8 cellular contexts compared by ENCODE assay signal in genomic region chr1:156746381-156746715, GRCh38. TPM values are rescaled to one million over a fixed set of nuclear protein-coding genes. Genes with fewer than 3 reads are reported as not detected.
DNase-seq lines count a peak whose midpoint lies in the region; ATAC-seq and TF ChIP-seq lines count a peak whose summit lies in the region.

No MANE protein-coding gene starts in this region.

- peak overlapping the region; percentile 78 for H3K14ac ChIP-seq in IMR-90 (replicated peaks; ENCODE audit: low read depth, low read length)

- no peaks in the 10 kb centered on the region for H3K9me3 Mint-ChIP-seq in activated naive CD8-positive, alpha-beta T cell (ENCODE audit: low read depth)
- no peaks in the 10 kb centered on the region for H3K9me3 Mint-ChIP-seq in stimulated activated memory B cell treated with anti-CD40 and anti-IgM and Interleukin-4, amounts not matched to agents 10 μg/mL and 1 μg/mL and 100 μg/mL, for 72 hours

- H2AK5ac ChIP-seq in IMR-90 (ENCODE audit: low read depth, low read length) = peak overlapping the region; percentile 98

- ATAC-seq in IMR-90 (ENCODE audit: low read depth) = no peak
- ATAC-seq in stimulated activated memory B cell treated with anti-CD40 and anti-IgM and Interleukin-4, amounts not matched to agents 10 μg/mL and 1 μg/mL and 100 μg/mL, for 72 hours = no peak
- no peak for ATAC-seq in GM18861 (IDR thresholded peaks at IDR 0.05; ENCODE audit: unreplicated experiment)

- TF ChIP-seq POLR2A in IMR-90 (IDR thresholded peaks at IDR 0.05; ENCODE audit: low read depth, low read length) = no peak

- H3K9ac ChIP-seq in IMR-90 (ENCODE audit: low read depth, low read length) (peak overlapping the region; percentile 76; the same call in 1 of the 2 replicates), iPS-18a (ENCODE audit: low read length) (peak overlapping the region; percentile 100)

- H2AFZ ChIP-seq in IMR-90 (replicated peaks; ENCODE audit: low read length, poor library complexity) = no peak overlapping the region

- H2BK20ac ChIP-seq in IMR-90 (ENCODE audit: low read depth, low read length) = peak overlapping the region; percentile 54; the same call in 1 of the 2 replicates

- 0 out of 2 replicates have a peak, but pooled peaks cover 11% of the 10 kb centered on the region for H4K20me1 ChIP-seq in IMR-90 (ENCODE audit: insufficient read depth, low read length)

- TF ChIP-seq RAD21 in IMR-90 (IDR thresholded peaks at IDR 0.05; ENCODE audit: low read length) = no peak

- H4K91ac ChIP-seq in IMR-90 (ENCODE audit: insufficient read depth, low read depth, low read length) = peak overlapping the region; percentile 96

- 0 out of 2 replicates have a peak overlapping the region, but pooled peaks have one; percentile 37 for H3K56ac ChIP-seq in IMR-90 (ENCODE audit: extremely low read depth, insufficient read depth, low read length)

- peak overlapping the region; percentile 98 for H2BK5ac ChIP-seq in IMR-90 (ENCODE audit: low read depth, low read length, poor library complexity, severe bottlenecking)

- H3K4me3 ChIP-seq in IMR-90 (ENCODE audit: insufficient read depth, low read depth, low read length) (peak overlapping the region; percentile 31; the same call in 1 of the 2 replicates), iPS-18a (ENCODE audit: low read length) (peak overlapping the region; percentile 85)

- peak overlapping the region; percentile 96 for H3K4ac ChIP-seq in IMR-90 (ENCODE audit: low read depth, low read length)

- in situ Hi-C loops in IMR-90 (cut with MboI; ENCODE audit: low sequenced_read_pairs) = no loop called here

- H3K9me3 ChIP-seq in IMR-90 (ENCODE audit: control insufficient read depth, insufficient read depth, low read length) (no peaks in the 10 kb centered on the region), iPS-18a (ENCODE audit: control insufficient read depth, low read depth, low read length) (no peaks in the 10 kb centered on the region)

- H3K23ac ChIP-seq in IMR-90 (ENCODE audit: low read depth, low read length) = 0 out of 2 replicates have a peak overlapping the region, but pooled peaks have one; percentile 32

- peaks cover 6 to 67% of the 10 kb centered on the region in 2 experiments; a peak in 2 of 4 replicates for H3K79me1 ChIP-seq in IMR-90 (ENCODE audit: low read depth in 1 of 2, low read length in 2 of 2)

- peaks cover 55% of the 10 kb centered on the region for H3K4me1 Mint-ChIP-seq in activated naive CD8-positive, alpha-beta T cell (ENCODE audit: low read depth)
- peaks cover 75% of the 10 kb centered on the region for H3K4me1 Mint-ChIP-seq in stimulated activated memory B cell treated with anti-CD40 and anti-IgM and Interleukin-4, amounts not matched to agents 10 μg/mL and 1 μg/mL and 100 μg/mL, for 72 hours

- H3K27ac ChIP-seq in IMR-90 (ENCODE audit: insufficient read depth, low read length) (peak overlapping the region; percentile 94), iPS-18a (ENCODE audit: low read length) (peak overlapping the region; percentile 100)

- H2AK9ac ChIP-seq in IMR-90 (replicated peaks; ENCODE audit: low read depth, low read length, poor library complexity) = peak overlapping the region; percentile 100

- H3K27me3 ChIP-seq in IMR-90 (ENCODE audit: control insufficient read depth, insufficient read depth, low read length) (no peaks in the 10 kb centered on the region), iPS-18a (ENCODE audit: control insufficient read depth, insufficient read depth, low read length) (no peaks in the 10 kb centered on the region)

- peak overlapping the region; percentile 89 to 96 for H4K8ac ChIP-seq in IMR-90 (ENCODE audit: low read depth in 2 of 2, low read length in 2 of 2)

- peaks cover 31% of the 10 kb centered on the region for H3K4me1 ChIP-seq in IMR-90 (ENCODE audit: control insufficient read depth, insufficient read depth, low read length)
- peaks cover 51% of the 10 kb centered on the region for H3K4me1 ChIP-seq in iPS-18a (ENCODE audit: control insufficient read depth, low read depth, low read length)

- H3K18ac ChIP-seq in IMR-90 (ENCODE audit: low read depth, low read length) = peak overlapping the region; percentile 76

- peak overlapping the region; percentile 83; the same call in 2 of the 3 replicates for H2BK15ac ChIP-seq in IMR-90 (ENCODE audit: low read depth, low read length)

- peak overlapping the region; percentile 90 for H3K27ac Mint-ChIP-seq in activated naive CD8-positive, alpha-beta T cell
- H3K27ac Mint-ChIP-seq in stimulated activated memory B cell treated with anti-CD40 and anti-IgM and Interleukin-4, amounts not matched to agents 10 μg/mL and 1 μg/mL and 100 μg/mL, for 72 hours = peak overlapping the region; percentile 93

- H3K4me3 Mint-ChIP-seq in activated naive CD8-positive, alpha-beta T cell = peak overlapping the region; percentile 78
- H3K4me3 Mint-ChIP-seq in stimulated activated memory B cell treated with anti-CD40 and anti-IgM and Interleukin-4, amounts not matched to agents 10 μg/mL and 1 μg/mL and 100 μg/mL, for 72 hours = peak overlapping the region; percentile 83

- H3K9me1 ChIP-seq in IMR-90 (ENCODE audit: insufficient read depth, low read length) = peaks cover 22% of the 10 kb centered on the region; the same call in 1 of the 2 replicates

- peak overlapping the region; percentile 97 for H4K5ac ChIP-seq in IMR-90 (ENCODE audit: low read depth, low read length)

- H3K36me3 ChIP-seq in IMR-90 (ENCODE audit: control insufficient read depth, insufficient read depth, low read length) = peaks cover 22% of the 10 kb centered on the region
- peaks cover 26% of the 10 kb centered on the region for H3K36me3 ChIP-seq in iPS-18a (ENCODE audit: control insufficient read depth, low read depth, low read length)

- 100% methylated on average over 2 of the region's 8 CpGs; no CpG with 5 or more reads in 1 of the 2 experiments for WGBS in IMR-90 (ENCODE audit: extremely low coverage in 2 of 2, insufficient read length in 1 of 2), 2 experiments

- BruUV-seq in IMR-90 (replicated peaks; lab: Mats Ljungman, UMichigan) = no TSS peak

- CTCF ChIA-PET in IMR-90 (lab: Yijun Ruan, JAX) = interaction anchor here (1.2 kb wide), 1 partner anchor 57 kb away, joined by 4 read pairs; no protein-coding TSS in a partner anchor

- H2BK120ac ChIP-seq in IMR-90 (ENCODE audit: low read depth, low read length) = peak overlapping the region; percentile 75

- POLR2A ChIA-PET in IMR-90 (lab: Charles Lee; ENCODE audit: unreplicated experiment) = no interaction called here

- H3K4me2 ChIP-seq in IMR-90 (ENCODE audit: low read depth, low read length) = peak overlapping the region; percentile 91

- TF ChIP-seq CTCF in IMR-90 (conservative IDR thresholded peaks at IDR 0.05; ENCODE audit: low read depth, low read length) (no peak), GM20000 (IDR thresholded peaks at IDR 0.05; ENCODE audit: extremely low read depth, missing control alignments) (no peak)

- peaks cover 10% of the 10 kb centered on the region for H3K36me3 Mint-ChIP-seq in activated naive CD8-positive, alpha-beta T cell
- peaks cover 48% of the 10 kb centered on the region for H3K36me3 Mint-ChIP-seq in stimulated activated memory B cell treated with anti-CD40 and anti-IgM and Interleukin-4, amounts not matched to agents 10 μg/mL and 1 μg/mL and 100 μg/mL, for 72 hours

- intact Hi-C loops in IMR-90 (cut with micrococcal nuclease) = no loop called here

- dilution Hi-C loops in IMR-90 (cut with HindIII; ENCODE audit: low sequenced_read_pairs, unreplicated experiment) = no loop called here

- H3K27me3 Mint-ChIP-seq in activated naive CD8-positive, alpha-beta T cell = no peaks in the 10 kb centered on the region
- no peaks in the 10 kb centered on the region for H3K27me3 Mint-ChIP-seq in stimulated activated memory B cell treated with anti-CD40 and anti-IgM and Interleukin-4, amounts not matched to agents 10 μg/mL and 1 μg/mL and 100 μg/mL, for 72 hours

- DNase-seq in IMR-90 (no peak), D341Med (ENCODE audit: low spot score) (no peak), GM20000 (ENCODE audit: low spot score) (no peak), SHP77 treated with DMSO at 0.1 percent for 48 hours (lab: John Stamatoyannopoulos, UW) (no peak)

TF ChIP-seq in IMR-90, 13 proteins besides CTCF, POLR2A, EP300 and RAD21 (continues in another document):
- no peak for TF ChIP-seq MAZ (IDR thresholded peaks at IDR 0.05; ENCODE audit: borderline replicate concordance, low read depth, low read length)
- no peak for TF ChIP-seq BHLHE40 (IDR thresholded peaks at IDR 0.05; ENCODE audit: low read depth, low read length)
- TF ChIP-seq RFX5 (IDR thresholded peaks at IDR 0.05; ENCODE audit: low read depth, low read length) = no peak
- no peak for TF ChIP-seq MAFK (IDR thresholded peaks at IDR 0.05; ENCODE audit: low read depth, low read length)

RNA-seq across cellular contexts. Expression of gene HDGF, which starts 5.1 kb away (rescaled TPM):
- total RNA-seq in IMR-90 (2012; rRNA removed) = 94.6 and 145 TPM in 2 replicates
- polyA plus RNA-seq in IMR-90 (2012; rRNA removed) = 102 and 123 TPM in 2 replicates
- 53.9 and 99.5 TPM in 2 replicates for polyA plus RNA-seq in IMR-90 (2012; cell fraction: cytosol; rRNA removed)
- 55.8 and 80.7 TPM in 2 replicates for polyA plus RNA-seq in IMR-90 (2012; cell fraction: nucleus; rRNA removed; ENCODE audit: low replicate concordance)

RNA-seq across cellular contexts. Expression of gene MRPL24, which starts 5.5 kb away (rescaled TPM):
- 65.3 and 68.8 TPM in 2 replicates for total RNA-seq in IMR-90 (2012; rRNA removed)
- 94.9 and 99.5 TPM in 2 replicates for polyA plus RNA-seq in IMR-90 (2012; rRNA removed)
- polyA plus RNA-seq in IMR-90 (2012; cell fraction: cytosol; rRNA removed) = 81.9 and 119 TPM in 2 replicates
- polyA plus RNA-seq in IMR-90 (2012; cell fraction: nucleus; rRNA removed; ENCODE audit: low replicate concordance) = 30.0 and 38.2 TPM in 2 replicates

RNA-seq across cellular contexts. Expression of gene ISG20L2, which starts 17.8 kb away (rescaled TPM):
- total RNA-seq in IMR-90 (2012; rRNA removed) = 13.6 and 17.0 TPM in 2 replicates
- 27.2 and 27.3 TPM in 2 replicates for polyA plus RNA-seq in IMR-90 (2012; rRNA removed)
- polyA plus RNA-seq in IMR-90 (2012; cell fraction: cytosol; rRNA removed) = 11.1 and 15.5 TPM in 2 replicates
- polyA plus RNA-seq in IMR-90 (2012; cell fraction: nucleus; rRNA removed; ENCODE audit: low replicate concordance) = 9.0 and 15.3 TPM in 2 replicates

RNA-seq across cellular contexts. Expression of gene METTL25B, which starts 18.1 kb away (rescaled TPM):
- 2.3 and 3.1 TPM in 2 replicates for total RNA-seq in IMR-90 (2012; rRNA removed)
- 9.6 and 10.1 TPM in 2 replicates for polyA plus RNA-seq in IMR-90 (2012; rRNA removed)
- polyA plus RNA-seq in IMR-90 (2012; cell fraction: cytosol; rRNA removed) = 6.7 and 10.8 TPM in 2 replicates
- polyA plus RNA-seq in IMR-90 (2012; cell fraction: nucleus; rRNA removed; ENCODE audit: low replicate concordance) = 21.6 and 31.1 TPM in 2 replicates

RNA-seq across cellular contexts. Expression of gene PRCC, which starts 21.0 kb away (rescaled TPM):
- 10.6 and 14.7 TPM in 2 replicates for total RNA-seq in IMR-90 (2012; rRNA removed)
- 52.4 and 59.6 TPM in 2 replicates for polyA plus RNA-seq in IMR-90 (2012; rRNA removed)
- 40.8 and 89.5 TPM in 2 replicates for polyA plus RNA-seq in IMR-90 (2012; cell fraction: cytosol; rRNA removed)
- 36.4 and 48.1 TPM in 2 replicates for polyA plus RNA-seq in IMR-90 (2012; cell fraction: nucleus; rRNA removed; ENCODE audit: low replicate concordance)
